ENCODE assay signal across 10 cellular contexts in the genomic region with DNA sequence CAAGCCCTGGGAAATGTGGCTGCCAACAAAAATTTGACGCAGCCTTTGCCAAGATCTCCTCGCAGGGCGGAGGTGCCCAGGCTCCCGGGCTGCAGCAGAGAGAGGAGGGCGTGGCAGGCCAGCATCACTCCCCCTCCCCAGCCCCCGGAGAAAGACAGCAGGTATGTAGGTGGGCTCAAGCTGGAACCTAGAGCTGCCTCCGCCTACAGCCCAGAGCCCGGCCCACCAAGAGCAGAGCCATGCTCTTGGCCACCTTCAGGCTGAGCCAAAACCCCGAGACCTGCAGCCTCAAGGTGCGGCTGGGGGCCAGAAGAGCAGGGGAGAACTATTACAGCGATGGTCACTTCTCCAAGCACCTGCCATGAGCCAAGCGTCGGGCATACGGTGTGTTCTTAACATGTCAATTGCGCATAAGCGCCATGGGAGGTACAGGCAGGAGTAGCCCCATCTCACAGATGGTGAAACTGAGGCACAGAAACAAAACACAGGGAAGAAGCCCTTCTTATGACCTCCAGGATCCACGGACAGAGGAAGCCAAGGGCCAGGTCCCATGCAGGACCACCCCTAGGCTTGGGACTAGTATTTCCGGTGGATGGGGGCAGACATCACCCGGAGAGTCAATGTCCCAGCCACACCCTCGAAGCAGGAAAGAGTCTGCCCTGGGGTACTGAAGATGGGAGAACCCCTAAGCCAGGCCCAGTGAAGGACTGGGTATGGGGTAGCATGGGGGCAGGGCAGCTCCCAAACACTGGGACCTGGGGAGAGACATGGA.
DNase-seq lines count a peak whose midpoint lies in the region; ATAC-seq and TF ChIP-seq lines count a peak whose summit lies in the region.
"Had no signal": no experiment of that assay in that cellular context is flagged by ENCODE, and none has a peak within 500 bp of the region (broad histone marks: within the 10 kb centered on the region; RNA-seq: fewer than 3 reads in every experiment).

No MANE protein-coding gene starts in this region.

- H3K36me3 ChIP-seq in left lung, result peaks cover 0 to 69% of the 10 kb centered on the region in 2 donors
- peaks cover 13 to 31% of the 10 kb centered on the region in 2 donors for H3K36me3 ChIP-seq in stomach smooth muscle (ENCODE audit: control insufficient read depth in 2 of 2, insufficient read depth in 2 of 2, low read length in 2 of 2)

- no peaks in the 10 kb centered on the region for H3K27me3 Mint-ChIP-seq in activated T-helper 17 cell treated with anti-CD3 and anti-CD28 coated beads, Interleukin-2, amount 50 U/mL, for 72 hours

- no peak overlapping the region for H3K27ac Mint-ChIP-seq in activated T-helper 17 cell treated with anti-CD3 and anti-CD28 coated beads, Interleukin-2, amount 50 U/mL, for 72 hours

- peaks cover 12% of the 10 kb centered on the region for H3K36me3 Mint-ChIP-seq in activated T-helper 17 cell treated with anti-CD3 and anti-CD28 coated beads, Interleukin-2, amount 50 U/mL, for 72 hours (ENCODE audit: low read depth)

- TF ChIP-seq CTCF in GM12865 (IDR thresholded peaks at IDR 0.05; ENCODE audit: insufficient read depth, low read depth, low read length, missing control alignments) (no peak), left lung (IDR thresholded peaks at IDR 0.05) (no peak)

- no peaks in the 10 kb centered on the region for H3K9me3 Mint-ChIP-seq in activated T-helper 17 cell treated with anti-CD3 and anti-CD28 coated beads, Interleukin-2, amount 50 U/mL, for 72 hours

- H3K27me3 ChIP-seq in left lung (no peaks in the 10 kb centered on the region), stomach smooth muscle (ENCODE audit: control insufficient read depth in 1 of 2, insufficient read depth in 2 of 2, low read length in 2 of 2) (no peaks in the 10 kb centered on the region)

- H3K9me3 ChIP-seq in left lung, result no peaks in the 10 kb centered on the region
- H3K9me3 ChIP-seq in stomach smooth muscle (ENCODE audit: control insufficient read depth in 2 of 2, low read length in 2 of 2), result no peaks in the 10 kb centered on the region

- H3K27ac ChIP-seq in left lung (peak overlapping the region; percentile 59 to 82), stomach smooth muscle (ENCODE audit: low read length) (peak overlapping the region; percentile 74)

- H3K4me3 ChIP-seq in GM12865 (ENCODE audit: low read depth, low read length), result peak overlapping the region; percentile 65
- H3K4me3 ChIP-seq in left lung, result no peak overlapping the region
- H3K4me3 ChIP-seq in stomach smooth muscle (ENCODE audit: low read length in 2 of 2), result no peak overlapping the region

- H3K4me1 ChIP-seq in left lung (peaks cover 28 to 55% of the 10 kb centered on the region in 2 donors), stomach smooth muscle (ENCODE audit: control insufficient read depth, insufficient read depth, low read length) (peaks cover 56% of the 10 kb centered on the region)

- DNase-seq in GM12865 (ENCODE audit: low read depth) (no peak), left lung (peak in 1 of 2 donors; percentile 52), HuH-7 (ENCODE audit: low spot score) (no peak), SIG-M5 (lab: John Stamatoyannopoulos, UW) (no peak)
- no peak for DNase-seq in effector CD8-positive, alpha-beta T cell (lab: John Stamatoyannopoulos, UW)
- DNase-seq: DMS153, NCI-H1417 treated with DMSO at 0.1 percent for 48 hours had no signal

- peaks cover 15% of the 10 kb centered on the region for H3K4me1 Mint-ChIP-seq in activated T-helper 17 cell treated with anti-CD3 and anti-CD28 coated beads, Interleukin-2, amount 50 U/mL, for 72 hours

- H3K9ac ChIP-seq in stomach smooth muscle (ENCODE audit: low read length in 2 of 2), result peak overlapping the region in 1 of 2 donors; percentile 58

- intact Hi-C loops in left lung (cut with DNase I), result no loop called here

- peak overlapping the region; percentile 12 for H3K4me3 Mint-ChIP-seq in activated T-helper 17 cell treated with anti-CD3 and anti-CD28 coated beads, Interleukin-2, amount 50 U/mL, for 72 hours

- ATAC-seq in activated T-helper 17 cell treated with anti-CD3 and anti-CD28 coated beads, Interleukin-2, amount 50 U/mL, for 72 hours (replicated peaks), result no peak
- ATAC-seq in left lung, result no peak
- ATAC-seq in HG03565 (IDR thresholded peaks at IDR 0.05; ENCODE audit: unreplicated experiment), result no peak
